22 cellular contexts compared by ENCODE assay signal in genomic region chr7:139294951-139295555, GRCh38.
"Had no signal": no experiment of that assay in that cellular context is flagged by ENCODE, and none has a peak within 500 bp of the region (broad histone marks: within the 10 kb centered on the region; RNA-seq: fewer than 3 reads in every experiment).

No MANE protein-coding gene starts in this region.

- ATAC-seq: esophagus mucosa; gastroesophageal sphincter; heart right ventricle; left lung; naive thymus-derived CD4-positive, alpha-beta T cell; pancreas; sciatic nerve; stimulated activated effector memory CD8-positive, alpha-beta T cell treated with anti-CD3 and anti-CD28 coated beads, Interleukin-12 subunit alpha, Interleukin-12 subunit beta, amount 100 ng/mL, for 72 hours; T-cell had no signal

- H3K27me3 ChIP-seq: adrenal gland, gastroesophageal sphincter, heart right ventricle, left lung, neutrophil, pancreas, stomach, vagina had no signal

- H3K27ac ChIP-seq: adrenal gland, gastroesophageal sphincter, heart right ventricle, left lung, neutrophil, pancreas, stomach, vagina had no signal

- H3K9me3 ChIP-seq: adrenal gland, gastroesophageal sphincter, heart right ventricle, left lung, neutrophil, pancreas, stomach, vagina had no signal

- DNase-seq: activated CD4-positive, alpha-beta T cell treated with anti-CD3 and anti-CD28 coated beads, Interleukin-2, amount 10 ng/mL, durations not matched to agents 7 days and 5 days; activated CD8-positive, alpha-beta memory T cell treated with anti-CD3 and anti-CD28 coated beads, Interleukin-2, amount 50 U/mL, for 4 hours; activated effector memory CD4-positive, alpha-beta T cell treated with anti-CD3 and anti-CD28 coated beads, Interleukin-2, amount 50 U/mL, for 16 hours; activated T-cell treated with anti-CD3 and anti-CD28 coated beads, Interleukin-2, amount 50 U/mL, for 48 hours; adrenal gland; effector CD4-positive, alpha-beta T cell; heart right ventricle; left lung; mammary epithelial cell; naive thymus-derived CD4-positive, alpha-beta T cell; pancreas; stimulated activated CD4-positive, alpha-beta T cell treated with anti-CD3 and anti-CD28 coated beads, Interleukin-4, amount 100 ng/mL, for 24 hours; stomach; T-cell; trophoblast cell had no signal

- H3K4me3 ChIP-seq: adrenal gland, gastroesophageal sphincter, heart right ventricle, left lung, pancreas, stomach, vagina had no signal

- H3K36me3 ChIP-seq: pancreas had no signal

- FAIRE-seq: islet of Langerhans, pancreas had no signal

- H3K4me1 ChIP-seq: adrenal gland, gastroesophageal sphincter, heart right ventricle, left lung, vagina had no signal
